Comparison of ENCODE assay signal across 12 cellular contexts in genomic region chr16:73066927-73067670, GRCh38. TPM values are rescaled to one million over a fixed set of nuclear protein-coding genes. Genes with fewer than 3 reads are reported as not detected.
A peak's percentile ranks its signal among the peaks of the same experiment; 100 is the strongest.
DNase-seq lines count a peak whose midpoint lies in the region; ATAC-seq and TF ChIP-seq lines count a peak whose summit lies in the region.
"Had no signal": no experiment of that assay in that cellular context is flagged by ENCODE, and none has a peak within 500 bp of the region (broad histone marks: within the 10 kb centered on the region; RNA-seq: fewer than 3 reads in every experiment).

No MANE protein-coding gene starts in this region.

- peak overlapping the region; percentile 96 for H3K27ac ChIP-seq in fibroblast of lung (ENCODE audit: insufficient read depth, low read length)
- H3K27ac ChIP-seq in neural cell (ENCODE audit: low read length) = no peak overlapping the region
- H3K27ac ChIP-seq in upper lobe of left lung = peak overlapping the region; percentile 77 to 89 (median 86)
- H3K27ac ChIP-seq: 22Rv1 had no signal

- H3K9me3 ChIP-seq in fibroblast of lung (ENCODE audit: control insufficient read depth, insufficient read depth, low read depth, low read length) (no peaks in the 10 kb centered on the region), neural cell (ENCODE audit: low read length) (no peaks in the 10 kb centered on the region), upper lobe of left lung (no peaks in the 10 kb centered on the region)
- H3K9me3 ChIP-seq: pancreas had no signal

- H3K9ac ChIP-seq in fibroblast of lung (ENCODE audit: insufficient read depth, low read length) (peak overlapping the region; percentile 66), neural cell (ENCODE audit: low read length) (peak overlapping the region; percentile 32)

- H2AFZ ChIP-seq in fibroblast of lung (ENCODE audit: low read length) = peak overlapping the region; percentile 6
- no peak overlapping the region for H2AFZ ChIP-seq in neural cell (ENCODE audit: low read depth, low read length)

- H3K4me1 ChIP-seq in fibroblast of lung (ENCODE audit: control insufficient read depth, extremely low read depth, insufficient read depth, low read length) = peaks cover 47% of the 10 kb centered on the region
- peaks cover 65 to 78% (median 73%) of the 10 kb centered on the region in 4 donors for H3K4me1 ChIP-seq in upper lobe of left lung

- H3K9me2 ChIP-seq in neural cell (ENCODE audit: insufficient read depth, low read length) = no peaks in the 10 kb centered on the region

- H3K79me2 ChIP-seq in fibroblast of lung (ENCODE audit: control insufficient read depth, insufficient read depth, low read length) = peaks cover 11% of the 10 kb centered on the region
- H3K79me2 ChIP-seq in neural cell (replicated peaks; ENCODE audit: insufficient read depth, low read length) = peaks cover 51% of the 10 kb centered on the region

- TF ChIP-seq CTCF in fibroblast of lung (conservative IDR thresholded peaks at IDR 0.05 in 1 of 2, IDR thresholded peaks at IDR 0.05 in 1 of 2; ENCODE audit: low read depth in 1 of 2, low read length in 2 of 2) (no peak), neural cell (IDR thresholded peaks at IDR 0.05; ENCODE audit: poor library complexity, severe bottlenecking) (no peak), upper lobe of left lung (IDR thresholded peaks at IDR 0.05) (no peak)

- no peaks in the 10 kb centered on the region for H4K20me1 ChIP-seq in fibroblast of lung (ENCODE audit: control insufficient read depth, extremely low read depth, insufficient read depth, low read length)
- H4K20me1 ChIP-seq in neural cell (ENCODE audit: insufficient read depth) = no peaks in the 10 kb centered on the region

- H3K4me3 ChIP-seq in fibroblast of lung (replicated peaks in 1 of 4; ENCODE audit: control extremely low read depth in 1 of 4, insufficient read depth in 1 of 4, low read depth in 3 of 4, low read length in 4 of 4) = peak overlapping the region in 1 of 4 experiments; percentile 29
- no peak overlapping the region for H3K4me3 ChIP-seq in neural cell (ENCODE audit: low read length)
- peak overlapping the region in 3 of 4 donors; percentile 5 to 33 (median 11) for H3K4me3 ChIP-seq in upper lobe of left lung

- H3K27me3 ChIP-seq in fibroblast of lung (ENCODE audit: control insufficient read depth, insufficient read depth, low read length) (no peaks in the 10 kb centered on the region), neural cell (ENCODE audit: insufficient read depth, low read depth, low read length) (peaks cover 57% of the 10 kb centered on the region), upper lobe of left lung (peaks cover 0 to 35% (median 19%) of the 10 kb centered on the region in 4 donors)

- no peak for TF ChIP-seq RAD21 in neural cell (conservative IDR thresholded peaks at IDR 0.05)

- TF ChIP-seq EP300 in neural cell (conservative IDR thresholded peaks at IDR 0.05; ENCODE audit: poor library complexity, severe bottlenecking) (no peak), upper lobe of left lung (IDR thresholded peaks at IDR 0.05) (no peak)

- TF ChIP-seq POLR2A in upper lobe of left lung (IDR thresholded peaks at IDR 0.05) = no peak

- H3K4me2 ChIP-seq in fibroblast of lung (ENCODE audit: extremely low read depth, insufficient read depth, low read length) (peak overlapping the region; percentile 39), neural cell (ENCODE audit: low read length) (no peak overlapping the region)

- H3K36me3 ChIP-seq in fibroblast of lung (ENCODE audit: control insufficient read depth, insufficient read depth, low read length) (no peaks in the 10 kb centered on the region), neural cell (ENCODE audit: insufficient read depth, low read length) (no peaks in the 10 kb centered on the region), upper lobe of left lung (no peaks in the 10 kb centered on the region)
- H3K36me3 ChIP-seq: pancreas had no signal

- peak; percentile 9 for DNase-seq in DMS79 treated with DMSO at 0.1 percent for 48 hours (lab: John Stamatoyannopoulos, UW)
- DNase-seq in DMS79 (lab: John Stamatoyannopoulos, UW) = no peak
- peak; percentile 65 to 85 for DNase-seq in fibroblast of lung (ENCODE audit: low read depth in 2 of 2)
- peak in 1 of 2 donors; percentile 50 for DNase-seq in upper lobe of left lung
- no peak for DNase-seq in OCI-M2 (lab: John Stamatoyannopoulos, UW; ENCODE audit: unreplicated experiment)
- DNase-seq: NCI-H526, T-helper 17 cell had no signal

- H3F3A ChIP-seq in neural cell (ENCODE audit: insufficient read depth, low read length, poor library complexity, severe bottlenecking) = peaks cover 10% of the 10 kb centered on the region

- WGBS in upper lobe of left lung, 2 donors = 33 to 35% methylated on average over 20 to 23 of the region's 24 CpGs

- ATAC-seq in upper lobe of left lung (ENCODE audit: low FRiP score in 2 of 2) (no peak), GM18873 (IDR thresholded peaks at IDR 0.05; ENCODE audit: low FRiP score, unreplicated experiment) (no peak), HG03135 (IDR thresholded peaks at IDR 0.05; ENCODE audit: unreplicated experiment) (no peak)
- ATAC-seq: pancreas, T-helper 17 cell had no signal

TF ChIP-seq in neural cell, 6 proteins besides CTCF, POLR2A, EP300 and RAD21:
- TF ChIP-seq MXI1 (conservative IDR thresholded peaks at IDR 0.05; ENCODE audit: poor library complexity, severe bottlenecking) (no peak), POLR2AphosphoS5 (IDR thresholded peaks at IDR 0.05) (peak; percentile 41), REST (IDR thresholded peaks at IDR 0.05; ENCODE audit: borderline replicate concordance) (no peak), TAF1 (IDR thresholded peaks at IDR 0.05; ENCODE audit: low read depth) (no peak), EZH2 (IDR thresholded peaks at IDR 0.05; ENCODE audit: borderline replicate concordance, insufficient read depth, low read length, poor library complexity, severe bottlenecking) (no peak), SMC3 (conservative IDR thresholded peaks at IDR 0.05; ENCODE audit: poor library complexity) (no peak)
TF ChIP-seq in neural cell: peak in this region for 1.

RNA-seq across cellular contexts. Expression of gene ZFHX3, which starts 19.2 kb away (rescaled TPM):
- total RNA-seq in fibroblast of lung = 5.4 and 7.3 TPM in 2 replicates
- 4.4 and 4.7 TPM in 2 replicates for polyA plus RNA-seq in fibroblast of lung
- polyA plus RNA-seq in fibroblast of lung (2012) = 4.3 and 8.5 TPM in 2 replicates
- polyA minus RNA-seq in fibroblast of lung (ENCODE audit: low replicate concordance) = 21.6 and 25.3 TPM in 2 replicates
- polyA plus RNA-seq in neural cell = 26.4 and 27.7 TPM in 2 replicates
- polyA minus RNA-seq in neural cell = 112 and 179 TPM in 2 replicates
- total RNA-seq in upper lobe of left lung = 10 to 100 TPM; 22.4 to 40.3 (median 27.0) TPM

Comparison
In these comparisons a context has a peak if more than half of its experiments do, and no peak if none do; other contexts are left out.
1. DNase-seq: peak in DMS79 treated with DMSO at 0.1 percent for 48 hours (single experiment) and fibroblast of lung (2 of 2); none in DMS79 (single experiment) and OCI-M2 (single experiment).